Comparison of ENCODE assay signal across 28 cellular contexts in the genomic region with DNA sequence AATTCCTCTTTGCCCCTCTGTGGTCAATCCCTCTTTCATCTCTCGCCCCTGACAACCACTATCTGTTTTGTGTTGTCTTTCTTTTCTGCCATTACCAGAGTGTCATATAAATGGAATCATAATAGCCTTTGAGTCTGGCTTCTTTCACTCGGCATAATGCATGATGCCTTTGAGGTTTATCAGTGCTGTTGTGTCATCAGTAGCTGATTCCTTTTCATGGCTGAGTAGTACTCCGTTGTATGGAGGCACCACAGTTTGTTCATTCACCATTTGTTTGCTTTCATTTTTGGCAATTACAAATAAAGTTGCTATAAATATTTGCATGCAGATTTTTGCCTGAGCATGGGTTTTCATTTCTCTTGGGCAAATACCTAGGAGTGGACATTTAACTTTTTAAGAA.
"Had no signal": no experiment of that assay in that cellular context is flagged by ENCODE, and none has a peak within 500 bp of the region (broad histone marks: within the 10 kb centered on the region; RNA-seq: fewer than 3 reads in every experiment).

No MANE protein-coding gene starts in this region.

- H3K4me3 Mint-ChIP-seq: stimulated activated effector memory CD8-positive, alpha-beta T cell treated with anti-CD3 and anti-CD28 coated beads, Interleukin-12 subunit alpha, Interleukin-12 subunit beta, amount 100 ng/mL, for 72 hours; stimulated activated memory B cell treated with anti-CD40 and anti-IgM and Interleukin-4, amounts not matched to agents 10 μg/mL and 1 μg/mL and 100 μg/mL, for 72 hours; stimulated activated naive CD8-positive, alpha-beta T cell treated with anti-CD3 and anti-CD28 coated beads, Interleukin-15, amount 100 ng/mL, for 72 hours; stimulated activated naive CD8-positive, alpha-beta T cell treated with anti-CD3 and anti-CD28 coated beads, Interleukin-15, Interleukin-2, amounts not matched to agents 100 ng/mL and 50 ng/mL, for 24 hours; type B pancreatic cell had no signal

- H3K4me1 ChIP-seq: stomach, suprapubic skin, testis, tibial artery, tibial nerve, transverse colon, upper lobe of right lung, vagina had no signal

- H3K27me3 Mint-ChIP-seq: stimulated activated memory B cell treated with anti-CD40 and anti-IgM and Interleukin-4, amounts not matched to agents 10 μg/mL and 1 μg/mL and 100 μg/mL, for 72 hours; stimulated activated naive CD8-positive, alpha-beta T cell treated with anti-CD3 and anti-CD28 coated beads, Interleukin-15, amount 100 ng/mL, for 72 hours; stimulated activated naive CD8-positive, alpha-beta T cell treated with anti-CD3 and anti-CD28 coated beads, Interleukin-15, Interleukin-2, amounts not matched to agents 100 ng/mL and 50 ng/mL, for 24 hours had no signal

- H3K9me3 ChIP-seq: suprapubic skin, testis, thoracic aorta, tibial artery, transverse colon, upper lobe of right lung, uterus, vagina had no signal

- H3K36me3 ChIP-seq: stomach, suprapubic skin, thoracic aorta, tibial artery, tibial nerve, transverse colon, upper lobe of right lung, uterus, vagina had no signal

- ATAC-seq: stimulated activated effector memory CD8-positive, alpha-beta T cell treated with anti-CD3 and anti-CD28 coated beads, Interleukin-12 subunit alpha, Interleukin-12 subunit beta, amount 100 ng/mL, for 72 hours; stimulated activated memory B cell treated with anti-CD40 and anti-IgM and Interleukin-4, amounts not matched to agents 10 μg/mL and 1 μg/mL and 100 μg/mL, for 72 hours; stimulated activated naive CD8-positive, alpha-beta T cell treated with anti-CD3 and anti-CD28 coated beads, Interleukin-15, amount 100 ng/mL, for 72 hours; stimulated activated naive CD8-positive, alpha-beta T cell treated with anti-CD3 and anti-CD28 coated beads, Interleukin-15, Interleukin-2, amounts not matched to agents 100 U/mL and 50 U/mL, for 24 hours; upper lobe of right lung had no signal

- H3K27ac ChIP-seq: stomach, suprapubic skin, testis, thoracic aorta, tibial artery, tibial nerve, transverse colon, upper lobe of right lung, uterus, vagina had no signal

- H3K4me1 Mint-ChIP-seq: stimulated activated effector memory CD8-positive, alpha-beta T cell treated with anti-CD3 and anti-CD28 coated beads, Interleukin-12 subunit alpha, Interleukin-12 subunit beta, amount 100 ng/mL, for 72 hours; stimulated activated naive CD8-positive, alpha-beta T cell treated with anti-CD3 and anti-CD28 coated beads, Interleukin-15, amount 100 ng/mL, for 72 hours had no signal

- H3K4me3 ChIP-seq: stomach, suprapubic skin, testis, thoracic aorta, tibial artery, tibial nerve, transverse colon, upper lobe of right lung, uterus, vagina had no signal

- H3K27ac Mint-ChIP-seq: stimulated activated effector memory CD8-positive, alpha-beta T cell treated with anti-CD3 and anti-CD28 coated beads, Interleukin-12 subunit alpha, Interleukin-12 subunit beta, amount 100 ng/mL, for 72 hours; stimulated activated memory B cell treated with anti-CD40 and anti-IgM and Interleukin-4, amounts not matched to agents 10 μg/mL and 1 μg/mL and 100 μg/mL, for 72 hours; stimulated activated naive CD8-positive, alpha-beta T cell treated with anti-CD3 and anti-CD28 coated beads, Interleukin-15, amount 100 ng/mL, for 72 hours; stimulated activated naive CD8-positive, alpha-beta T cell treated with anti-CD3 and anti-CD28 coated beads, Interleukin-15, Interleukin-2, amounts not matched to agents 100 ng/mL and 50 ng/mL, for 24 hours; type B pancreatic cell had no signal

- FAIRE-seq: urothelium cell line had no signal

- H3K36me3 Mint-ChIP-seq: stimulated activated effector memory CD8-positive, alpha-beta T cell treated with anti-CD3 and anti-CD28 coated beads, Interleukin-12 subunit alpha, Interleukin-12 subunit beta, amount 100 ng/mL, for 72 hours; type B pancreatic cell had no signal

- DNase-seq: stimulated activated CD4-positive, alpha-beta T cell treated with anti-CD3 and anti-CD28 coated beads, Interleukin-1b, Interleukin-23, amount 100 ng/mL, for 48 hours; stimulated activated CD4-positive, alpha-beta T cell treated with anti-CD3 and anti-CD28 coated beads, Interleukin-2, amount 100 ng/mL, for 24 hours; stimulated activated CD4-positive, alpha-beta T cell treated with anti-CD3 and anti-CD28 coated beads, Interleukin-2, amount 100 ng/mL, for 48 hours; stimulated activated CD4-positive, alpha-beta T cell treated with anti-CD3 and anti-CD28 coated beads, Interleukin-4, amount 100 ng/mL, for 1 hour; stimulated activated CD4-positive, alpha-beta T cell treated with anti-CD3 and anti-CD28 coated beads, Interleukin-4, amount 100 ng/mL, for 24 hours; stimulated activated CD4-positive, alpha-beta T cell treated with anti-CD3 and anti-CD28 coated beads, Interleukin-4, amount 100 ng/mL, for 4 hours; stimulated activated CD8-positive, alpha-beta memory T cell treated with anti-CD3 and anti-CD28 coated beads, Interleukin-4, amount 100 ng/mL, for 48 hours; stimulated activated naive CD4-positive, alpha-beta T cell; stimulated activated naive CD4-positive, alpha-beta T cell treated with Interleukin-2 at 50 U/mL for 16 hours; stimulated activated naive CD8-positive, alpha-beta T cell treated with anti-CD3 and anti-CD28 coated beads, Interleukin-15, amount 100 ng/mL, for 72 hours; stimulated activated naive CD8-positive, alpha-beta T cell treated with anti-CD3 and anti-CD28 coated beads, Interleukin-15, Interleukin-2, amounts not matched to agents 100 U/mL and 50 U/mL, for 24 hours; stomach; substantia nigra; testis; tibial artery; transverse colon; trophoblast cell; upper lobe of right lung; uterus had no signal

- H3K27me3 ChIP-seq: stomach, suprapubic skin, testis, tibial artery, tibial nerve, transverse colon, upper lobe of right lung, uterus, vagina had no signal

- H3K9me3 Mint-ChIP-seq: stimulated activated effector memory CD8-positive, alpha-beta T cell treated with anti-CD3 and anti-CD28 coated beads, Interleukin-12 subunit alpha, Interleukin-12 subunit beta, amount 100 ng/mL, for 72 hours; stimulated activated naive CD8-positive, alpha-beta T cell treated with anti-CD3 and anti-CD28 coated beads, Interleukin-15, Interleukin-2, amounts not matched to agents 100 ng/mL and 50 ng/mL, for 24 hours; type B pancreatic cell had no signal
